In the genomic region with DNA sequence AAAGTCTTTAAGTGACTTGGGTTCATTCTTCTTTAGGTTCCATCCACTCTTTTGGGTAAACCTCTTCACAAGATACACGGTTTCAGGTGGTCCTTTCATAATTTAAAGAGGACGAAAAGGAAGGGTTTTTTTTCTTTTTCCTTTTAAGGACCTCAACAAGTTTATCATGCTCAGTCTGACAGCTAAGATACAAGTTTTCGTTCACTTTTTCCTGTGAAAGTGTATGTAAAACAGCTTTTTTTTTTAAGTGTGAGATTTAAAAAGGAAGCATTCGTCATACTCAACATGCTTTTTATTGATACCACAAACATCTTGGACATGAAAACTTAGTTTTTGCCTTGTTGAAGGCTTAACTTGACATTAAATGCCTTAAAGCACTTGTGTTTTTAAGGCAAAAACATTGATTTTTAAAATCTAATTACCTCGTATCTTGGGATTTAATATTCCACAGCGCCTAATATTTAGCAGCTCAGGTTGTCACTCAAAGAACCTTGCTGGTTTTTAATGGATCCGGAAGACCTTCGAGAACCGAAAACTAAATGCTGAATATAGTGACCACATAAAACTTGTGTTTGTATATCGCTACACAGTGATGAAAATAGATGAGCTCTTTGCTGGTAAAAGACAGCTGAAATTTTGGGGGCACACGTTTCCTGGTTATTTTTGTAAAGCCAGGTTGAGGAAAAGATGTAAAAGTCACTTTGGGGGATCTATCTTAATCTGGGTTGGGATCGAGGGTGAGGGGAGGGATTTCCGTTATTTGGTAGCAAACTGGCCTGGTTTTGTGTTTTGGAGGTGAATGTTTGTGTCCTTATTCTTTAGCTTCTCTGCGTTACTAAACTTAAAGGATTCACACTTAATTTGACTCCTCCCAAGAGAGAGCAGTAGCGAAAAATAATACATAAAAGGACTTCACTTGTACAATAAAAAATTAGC, we compare ENCODE assay signal across 8 cellular contexts. TPM values are rescaled to one million over a fixed set of nuclear protein-coding genes. Genes with fewer than 3 reads are reported as not detected.
A peak's percentile ranks its signal among the peaks of the same experiment; 100 is the strongest.
DNase-seq lines count a peak whose midpoint lies in the region; ATAC-seq and TF ChIP-seq lines count a peak whose summit lies in the region.

No MANE protein-coding gene starts in this region.

- H3K27ac ChIP-seq in SJCRH30: no peak overlapping the region
- H3K27ac ChIP-seq in fibroblast of lung (ENCODE audit: insufficient read depth, low read length): peak overlapping the region; percentile 99
- peak overlapping the region; percentile 98 for H3K27ac ChIP-seq in psoas muscle

- 3 to 8% (median 3%) methylated on average over 15 of the region's 15 CpGs for WGBS in psoas muscle, 3 donors

- H3K36me3 ChIP-seq in SJCRH30 (peaks cover 56% of the 10 kb centered on the region), fibroblast of lung (ENCODE audit: control insufficient read depth, insufficient read depth, low read length) (peaks cover 1% of the 10 kb centered on the region), psoas muscle (ENCODE audit: insufficient read depth in 1 of 2, low read depth in 1 of 2) (peaks cover 0 to 35% of the 10 kb centered on the region in 2 donors)

- H3K9me3 ChIP-seq in SJCRH30 (replicated peaks): no peaks in the 10 kb centered on the region
- no peaks in the 10 kb centered on the region for H3K9me3 ChIP-seq in fibroblast of lung (ENCODE audit: control insufficient read depth, insufficient read depth, low read depth, low read length)
- H3K9me3 ChIP-seq in psoas muscle: no peaks in the 10 kb centered on the region

- H3K4me2 ChIP-seq in fibroblast of lung (ENCODE audit: extremely low read depth, insufficient read depth, low read length): peak overlapping the region; percentile 72

- H3K27me3 ChIP-seq in SJCRH30 (no peaks in the 10 kb centered on the region), fibroblast of lung (ENCODE audit: control insufficient read depth, insufficient read depth, low read length) (no peaks in the 10 kb centered on the region), psoas muscle (ENCODE audit: insufficient read depth in 3 of 3, low read length in 2 of 3) (no peaks in the 10 kb centered on the region)

- peak overlapping the region; percentile 93 for H3K4me3 ChIP-seq in GM12865 (ENCODE audit: low read depth, low read length)
- peak overlapping the region; percentile 91 for H3K4me3 ChIP-seq in SJCRH30
- H3K4me3 ChIP-seq in fibroblast of lung (replicated peaks in 1 of 4; ENCODE audit: control extremely low read depth in 1 of 4, insufficient read depth in 1 of 4, low read depth in 3 of 4, low read length in 4 of 4): peak overlapping the region; percentile 97 to 99 (median 98)
- H3K4me3 ChIP-seq in psoas muscle: peak overlapping the region; percentile 94

- DNase-seq in GM12865 (ENCODE audit: low read depth) (no peak), SJCRH30 (no peak), fibroblast of lung (ENCODE audit: low read depth in 2 of 2) (no peak), psoas muscle (no peak), HPDE6-E6E7 (ENCODE audit: extremely low spot score) (no peak), SKM-1 (lab: John Stamatoyannopoulos, UW; ENCODE audit: unreplicated experiment) (no peak), H4 (ENCODE audit: low spot score) (no peak), SK-N-DZ (ENCODE audit: low spot score) (no peak)

- peaks cover 70% of the 10 kb centered on the region for H3K79me2 ChIP-seq in fibroblast of lung (ENCODE audit: control insufficient read depth, insufficient read depth, low read length)

- H3K9ac ChIP-seq in fibroblast of lung (ENCODE audit: insufficient read depth, low read length): peak overlapping the region; percentile 68

- TF ChIP-seq CTCF in GM12865 (IDR thresholded peaks at IDR 0.05; ENCODE audit: insufficient read depth, low read depth, low read length, missing control alignments) (no peak), fibroblast of lung (conservative IDR thresholded peaks at IDR 0.05 in 1 of 2, IDR thresholded peaks at IDR 0.05 in 1 of 2; ENCODE audit: low read depth in 1 of 2, low read length in 2 of 2) (no peak), psoas muscle (IDR thresholded peaks at IDR 0.05) (no peak)

- H2AFZ ChIP-seq in fibroblast of lung (ENCODE audit: low read length): no peak overlapping the region

- intact Hi-C loops in psoas muscle (cut with DNase I): loop anchor here (5.0 kb wide), 3 partner anchors 33 to 257 kb away; a partner anchor contains a TSS

- ATAC-seq in psoas muscle: no peak

- peaks cover 13% of the 10 kb centered on the region for H4K20me1 ChIP-seq in fibroblast of lung (ENCODE audit: control insufficient read depth, extremely low read depth, insufficient read depth, low read length)

- H3K4me1 ChIP-seq in SJCRH30: 0 out of 2 replicates have a peak, but pooled peaks cover 10% of the 10 kb centered on the region
- H3K4me1 ChIP-seq in fibroblast of lung (ENCODE audit: control insufficient read depth, extremely low read depth, insufficient read depth, low read length): no peaks in the 10 kb centered on the region
- peaks cover 41% of the 10 kb centered on the region for H3K4me1 ChIP-seq in psoas muscle

RNA-seq across cellular contexts. Expression of a gene that starts 2.3 kb away (rescaled TPM):
- total RNA-seq in SJCRH30 (2014; rRNA removed; shearing (Covaris generic)): 55.9 and 71.1 TPM in 2 replicates
- total RNA-seq in fibroblast of lung (36.5 and 44.8 TPM in 2 replicates), psoas muscle (10 to 100 TPM; 31.4 to 57.4 (median 47.3) TPM)
- polyA plus RNA-seq in fibroblast of lung (23.9 and 26.6 TPM in 2 replicates), psoas muscle (10 to 100 TPM; 19.2 to 29.6 (median 25.3) TPM)
- polyA plus RNA-seq in fibroblast of lung (2012): 12.5 and 13.7 TPM in 2 replicates
- polyA minus RNA-seq in fibroblast of lung (ENCODE audit: low replicate concordance): 3.4 and 6.8 TPM in 2 replicates
- 18.9 and 20.7 TPM in 2 replicates for total RNA-seq in H4 (2014; rRNA removed; shearing (Covaris generic))
- polyA plus RNA-seq in SK-N-DZ (2014; cell fraction: cytosol; rRNA removed): 38.6 and 50.8 TPM in 2 replicates
- 108 and 120 TPM in 2 replicates for polyA plus RNA-seq in SK-N-DZ (2014; cell fraction: nucleus; rRNA removed)

RNA-seq across cellular contexts. Expression of a gene that starts 34.3 kb away (rescaled TPM):
- 2.2 and 2.6 TPM in 2 replicates for total RNA-seq in SJCRH30 (2014; rRNA removed; shearing (Covaris generic))
- total RNA-seq in fibroblast of lung (13.9 and 17.5 TPM in 2 replicates), psoas muscle (1 to 10 TPM; 3.6 to 4.6 (median 3.7) TPM)
- polyA plus RNA-seq in fibroblast of lung (6.5 and 7.1 TPM in 2 replicates), psoas muscle (1 to 10 TPM; 1.6 to 9.1 (median 3.0) TPM)
- 8.3 and 10.1 TPM in 2 replicates for polyA plus RNA-seq in fibroblast of lung (2012)
- polyA minus RNA-seq in fibroblast of lung (ENCODE audit: low replicate concordance): 2.1 and 7.9 TPM in 2 replicates
- 3.9 and 4.9 TPM in 2 replicates for total RNA-seq in H4 (2014; rRNA removed; shearing (Covaris generic))
- 1.7 and 3.2 TPM in 2 replicates for polyA plus RNA-seq in SK-N-DZ (2014; cell fraction: cytosol; rRNA removed)
- 3.0 and 4.1 TPM in 2 replicates for polyA plus RNA-seq in SK-N-DZ (2014; cell fraction: nucleus; rRNA removed)
